In the genomic region with DNA sequence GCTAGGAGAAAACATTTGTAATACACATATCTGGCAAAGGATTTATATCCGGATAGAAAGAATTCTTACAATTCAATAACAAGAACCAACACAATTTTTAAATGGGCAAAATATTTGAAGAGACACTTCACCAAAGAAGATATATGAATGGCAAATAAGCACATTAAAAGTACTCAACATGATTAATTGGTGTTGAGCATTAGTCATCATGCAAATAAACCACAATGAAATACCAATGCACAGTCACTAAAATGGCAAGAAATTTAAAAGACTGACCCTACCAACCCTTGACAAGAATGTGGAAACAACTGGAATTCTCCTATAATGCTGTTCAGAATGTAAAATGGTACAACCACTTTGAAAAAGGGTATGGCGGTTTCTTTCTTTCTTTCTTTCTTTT, we compare ENCODE assay signal across 9 cellular contexts. TPM values are rescaled to one million over a fixed set of nuclear protein-coding genes. Genes with fewer than 3 reads are reported as not detected.
"Had no signal": no experiment of that assay in that cellular context is flagged by ENCODE, and none has a peak within 500 bp of the region (broad histone marks: within the 10 kb centered on the region; RNA-seq: fewer than 3 reads in every experiment).

No MANE protein-coding gene starts in this region.

RNA-seq across cellular contexts. Expression of gene ROPN1B, which starts 21.2 kb away (rescaled TPM):
- total RNA-seq: dermis microvascular lymphatic vessel endothelial cell; esophagus mucosa; mesenteric fat pad; myocyte; naive thymus-derived CD8-positive, alpha-beta T cell; osteocyte; smooth muscle cell; transverse colon; upper lobe of right lung had no signal
- polyA plus RNA-seq: naive thymus-derived CD8-positive, alpha-beta T cell; smooth muscle cell had no signal
